Comparison of ENCODE assay signal across 8 cellular contexts in the genomic region with DNA sequence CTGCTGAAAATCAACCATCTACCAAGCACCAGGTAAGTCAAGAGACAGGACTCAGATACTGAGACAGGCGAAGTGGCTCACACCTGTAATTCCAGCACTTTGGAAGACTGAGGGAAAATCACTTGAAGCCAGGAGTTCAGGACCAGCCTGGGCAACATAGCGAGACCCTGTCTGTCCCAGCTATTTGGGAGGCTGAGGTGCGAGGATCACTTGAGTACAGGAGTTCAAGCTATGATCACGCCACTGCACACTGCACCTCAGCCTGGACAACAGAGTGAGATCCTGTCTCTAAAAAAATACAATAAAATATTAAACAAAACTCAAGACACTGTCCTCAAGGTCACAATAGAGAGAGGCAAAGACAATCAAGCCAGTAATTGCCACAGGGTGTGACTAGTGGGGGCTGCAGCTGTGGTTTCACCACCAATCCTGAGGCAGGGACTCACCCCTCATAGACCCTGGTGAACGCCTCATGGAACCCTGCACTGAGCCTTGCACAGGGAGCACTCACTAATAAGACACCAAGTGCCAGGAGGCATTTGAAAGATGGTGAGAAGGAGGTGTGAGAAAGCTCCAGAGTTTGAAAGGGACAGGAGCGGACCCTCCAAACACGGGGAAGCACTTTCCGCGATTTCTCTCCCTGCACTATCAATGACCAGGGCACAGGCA. TPM values are rescaled to one million over a fixed set of nuclear protein-coding genes. Genes with fewer than 3 reads are reported as not detected.
A peak's percentile ranks its signal among the peaks of the same experiment; 100 is the strongest.
DNase-seq lines count a peak whose midpoint lies in the region; TF ChIP-seq lines count a peak whose summit lies in the region.

No MANE protein-coding gene starts in this region.

- TF ChIP-seq CTCF in suprapubic skin (IDR thresholded peaks at IDR 0.05) = no peak

- TF ChIP-seq EP300 in suprapubic skin (IDR thresholded peaks at IDR 0.05) = no peak

- no peaks in the 10 kb centered on the region for H3K9me3 ChIP-seq in iPS-15b (ENCODE audit: control insufficient read depth, insufficient read depth, low read length)
- no peaks in the 10 kb centered on the region for H3K9me3 ChIP-seq in suprapubic skin

- H3K27ac ChIP-seq in suprapubic skin = no peak overlapping the region

- peaks cover 35% of the 10 kb centered on the region for H3K36me3 Mint-ChIP-seq in activated naive CD4-positive, alpha-beta T cell treated with anti-CD3 and anti-CD28 coated beads, Interleukin-2, amount 50 U/mL, for 24 hours
- peaks cover 55% of the 10 kb centered on the region for H3K36me3 Mint-ChIP-seq in activated T-helper 1 cell treated with anti-CD3 and anti-CD28 coated beads, Interleukin-12 subunit alpha, Interleukin-12 subunit beta, Interleukin-2, Interleukin-4 antibody, amounts not matched to agents 30 ng/mL and 10 ng/mL and 1 ng/mL, durations not matched to agents 14 hours and 24 hours and 36 hours (ENCODE audit: low read depth)

- peaks cover 13% of the 10 kb centered on the region for H3K4me1 ChIP-seq in iPS-15b (ENCODE audit: control insufficient read depth, insufficient read depth, low read length)
- H3K4me1 ChIP-seq in suprapubic skin = peaks cover 29% of the 10 kb centered on the region

- peak overlapping the region; percentile 97 for H3K27ac Mint-ChIP-seq in activated naive CD4-positive, alpha-beta T cell treated with anti-CD3 and anti-CD28 coated beads, Interleukin-2, amount 50 U/mL, for 24 hours
- peak overlapping the region; percentile 96 for H3K27ac Mint-ChIP-seq in activated T-helper 1 cell treated with anti-CD3 and anti-CD28 coated beads, Interleukin-12 subunit alpha, Interleukin-12 subunit beta, Interleukin-2, Interleukin-4 antibody, amounts not matched to agents 30 ng/mL and 10 ng/mL and 1 ng/mL, durations not matched to agents 14 hours and 24 hours and 36 hours

- peak overlapping the region; percentile 90 for H3K4me3 ChIP-seq in iPS-15b (ENCODE audit: low read depth, low read length)
- peak overlapping the region; percentile 87 for H3K4me3 ChIP-seq in suprapubic skin

- H3K27me3 ChIP-seq in iPS-15b (ENCODE audit: control insufficient read depth, insufficient read depth, low read length) (no peaks in the 10 kb centered on the region), suprapubic skin (no peaks in the 10 kb centered on the region)

- H3K9ac ChIP-seq in iPS-15b (ENCODE audit: low read depth, low read length) = peak overlapping the region; percentile 97

- no peak for TF ChIP-seq POLR2A in suprapubic skin (IDR thresholded peaks at IDR 0.05)

- peak overlapping the region; percentile 95 for H3K4me3 Mint-ChIP-seq in activated naive CD4-positive, alpha-beta T cell treated with anti-CD3 and anti-CD28 coated beads, Interleukin-2, amount 50 U/mL, for 24 hours
- H3K4me3 Mint-ChIP-seq in activated T-helper 1 cell treated with anti-CD3 and anti-CD28 coated beads, Interleukin-12 subunit alpha, Interleukin-12 subunit beta, Interleukin-2, Interleukin-4 antibody, amounts not matched to agents 30 ng/mL and 10 ng/mL and 1 ng/mL, durations not matched to agents 14 hours and 24 hours and 36 hours = peak overlapping the region; percentile 96

- peaks cover 52% of the 10 kb centered on the region for H3K36me3 ChIP-seq in iPS-15b (ENCODE audit: control insufficient read depth, insufficient read depth, low read length)
- H3K36me3 ChIP-seq in suprapubic skin = peaks cover 52% of the 10 kb centered on the region

- WGBS in suprapubic skin = 92% methylated on average over 9 of the region's 9 CpGs

- peaks cover 34% of the 10 kb centered on the region for H3K4me1 Mint-ChIP-seq in activated naive CD4-positive, alpha-beta T cell treated with anti-CD3 and anti-CD28 coated beads, Interleukin-2, amount 50 U/mL, for 24 hours
- peaks cover 25% of the 10 kb centered on the region for H3K4me1 Mint-ChIP-seq in activated T-helper 1 cell treated with anti-CD3 and anti-CD28 coated beads, Interleukin-12 subunit alpha, Interleukin-12 subunit beta, Interleukin-2, Interleukin-4 antibody, amounts not matched to agents 30 ng/mL and 10 ng/mL and 1 ng/mL, durations not matched to agents 14 hours and 24 hours and 36 hours (ENCODE audit: low read depth)

- intact Hi-C loops in activated T-helper 1 cell treated with anti-CD3 and anti-CD28 coated beads, Interleukin-12 subunit alpha, Interleukin-12 subunit beta, Interleukin-2, Interleukin-4 antibody, amounts not matched to agents 30 ng/mL and 10 ng/mL and 1 ng/mL, durations not matched to agents 14 hours and 24 hours and 36 hours (cut with micrococcal nuclease) = loop anchor here (10.0 kb wide), 1 partner anchor 399 kb away; the partner anchor contains the start of genes RPRD1B and TTI1

- H3K27me3 Mint-ChIP-seq in activated naive CD4-positive, alpha-beta T cell treated with anti-CD3 and anti-CD28 coated beads, Interleukin-2, amount 50 U/mL, for 24 hours = no peaks in the 10 kb centered on the region
- H3K27me3 Mint-ChIP-seq in activated T-helper 1 cell treated with anti-CD3 and anti-CD28 coated beads, Interleukin-12 subunit alpha, Interleukin-12 subunit beta, Interleukin-2, Interleukin-4 antibody, amounts not matched to agents 30 ng/mL and 10 ng/mL and 1 ng/mL, durations not matched to agents 14 hours and 24 hours and 36 hours (ENCODE audit: insufficient read depth) = peaks cover 5% of the 10 kb centered on the region

- DNase-seq in activated naive CD4-positive, alpha-beta T cell (lab: John Stamatoyannopoulos, UW) = no peak
- no peak for DNase-seq in activated T-helper 1 cell treated with anti-CD3 and anti-CD28 coated beads, Interleukin-12 subunit alpha, Interleukin-12 subunit beta, Interleukin-2, Interleukin-4 antibody, amounts not matched to agents 30 ng/mL and 10 ng/mL and 1 ng/mL, durations not matched to agents 14 hours and 24 hours and 36 hours (ENCODE audit: low spot score)
- DNase-seq in suprapubic skin (ENCODE audit: low spot score in 2 of 2) (no peak), SK-N-DZ (ENCODE audit: low spot score) (no peak), HCEC 1CT (no peak)
- DNase-seq in activated CD4-positive, CD25-positive, alpha-beta regulatory T cell (lab: John Stamatoyannopoulos, UW) = no peak

- no peaks in the 10 kb centered on the region for H3K9me3 Mint-ChIP-seq in activated naive CD4-positive, alpha-beta T cell treated with anti-CD3 and anti-CD28 coated beads, Interleukin-2, amount 50 U/mL, for 24 hours
- no peaks in the 10 kb centered on the region for H3K9me3 Mint-ChIP-seq in activated T-helper 1 cell treated with anti-CD3 and anti-CD28 coated beads, Interleukin-12 subunit alpha, Interleukin-12 subunit beta, Interleukin-2, Interleukin-4 antibody, amounts not matched to agents 30 ng/mL and 10 ng/mL and 1 ng/mL, durations not matched to agents 14 hours and 24 hours and 36 hours

RNA-seq across cellular contexts. Expression of gene SNHG17, which starts 1.7 kb away (rescaled TPM):
- total RNA-seq in activated T-helper 1 cell treated with anti-CD3 and anti-CD28 coated beads, Interleukin-12 subunit alpha, Interleukin-12 subunit beta, Interleukin-2, Interleukin-4 antibody, amounts not matched to agents 30 ng/mL and 10 ng/mL and 1 ng/mL, durations not matched to agents 14 hours and 24 hours and 36 hours = 89.8 and 104 TPM in 2 replicates
- 10 to 100 TPM; 45.6 to 72.5 (median 57.9) TPM for total RNA-seq in suprapubic skin
- 27.5 and 28.0 TPM in 2 replicates for polyA plus RNA-seq in SK-N-DZ (2014; cell fraction: cytosol; rRNA removed)
- 61.3 and 159 TPM in 2 replicates for polyA plus RNA-seq in SK-N-DZ (2014; cell fraction: nucleus; rRNA removed)

RNA-seq across cellular contexts. Expression of gene RALGAPB, which starts 39.2 kb away (rescaled TPM):
- total RNA-seq in activated T-helper 1 cell treated with anti-CD3 and anti-CD28 coated beads, Interleukin-12 subunit alpha, Interleukin-12 subunit beta, Interleukin-2, Interleukin-4 antibody, amounts not matched to agents 30 ng/mL and 10 ng/mL and 1 ng/mL, durations not matched to agents 14 hours and 24 hours and 36 hours = 31.0 and 32.4 TPM in 2 replicates
- 10 to 100 TPM; 34.4 to 86.7 (median 44.2) TPM for total RNA-seq in suprapubic skin
- polyA plus RNA-seq in SK-N-DZ (2014; cell fraction: cytosol; rRNA removed) = 22.9 and 27.5 TPM in 2 replicates
- 52.5 and 63.1 TPM in 2 replicates for polyA plus RNA-seq in SK-N-DZ (2014; cell fraction: nucleus; rRNA removed)
